14 cellular contexts compared by ENCODE assay signal in the genomic region with DNA sequence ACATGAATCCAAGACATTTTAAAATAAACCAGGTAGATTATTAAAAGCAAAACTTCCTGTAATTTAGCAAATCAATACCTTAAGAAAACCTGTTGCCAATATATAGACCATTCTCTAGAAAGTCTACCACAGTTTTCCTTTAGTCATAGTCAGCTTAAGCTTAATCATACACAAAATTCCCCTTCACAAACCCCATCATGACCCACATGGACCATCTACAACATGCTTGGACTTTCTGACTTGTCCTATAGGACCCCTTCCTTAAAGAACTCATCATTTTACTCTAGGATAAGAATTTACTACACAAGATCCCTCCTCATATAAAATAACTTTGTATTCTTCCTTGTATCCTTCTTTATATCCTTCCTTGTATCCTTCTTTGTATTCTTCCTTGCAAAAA. TPM values are rescaled to one million over a fixed set of nuclear protein-coding genes. Genes with fewer than 3 reads are reported as not detected.
DNase-seq lines count a peak whose midpoint lies in the region; ATAC-seq and TF ChIP-seq lines count a peak whose summit lies in the region.
"Had no signal": no experiment of that assay in that cellular context is flagged by ENCODE, and none has a peak within 500 bp of the region (broad histone marks: within the 10 kb centered on the region; RNA-seq: fewer than 3 reads in every experiment).

No MANE protein-coding gene starts in this region.

- DNase-seq in endothelial cell (ENCODE audit: low spot score) (no peak), NCI-H2227 treated with DMSO at 0.1 percent for 48 hours (lab: John Stamatoyannopoulos, UW) (no peak), PC-3 (no peak)
- DNase-seq: AML-193; Caco-2; CD4-positive, alpha-beta T cell; GM23248; HFFc6; KG1 had no signal

- no peaks in the 10 kb centered on the region for H3K9me2 ChIP-seq in PC-3 (replicated peaks; ENCODE audit: low read length)

- ATAC-seq in PC-3: no peak

- peaks cover 3% of the 10 kb centered on the region for H3K36me3 Mint-ChIP-seq in endothelial cell (ENCODE audit: low read depth, unreplicated experiment)

- H3K9ac ChIP-seq in PC-3 (ENCODE audit: low read length): no peak overlapping the region
- H3K9ac ChIP-seq: GM23248 had no signal

- H3K27ac ChIP-seq in HEK293 (ENCODE audit: extremely low read depth, low read depth, low read length): no peak overlapping the region
- H3K27ac ChIP-seq in PC-3 (ENCODE audit: low read length): no peak overlapping the region
- H3K27ac ChIP-seq: C4-2B, GM23248 had no signal

- H3K27ac Mint-ChIP-seq in endothelial cell (ENCODE audit: unreplicated experiment): no peak overlapping the region
- H3K27ac Mint-ChIP-seq: CD4-positive, alpha-beta T cell; HFFc6; IgD-negative memory B cell had no signal

- H4K20me1 ChIP-seq in PC-3 (ENCODE audit: low read length): no peaks in the 10 kb centered on the region

- no peak overlapping the region for H3K4me3 ChIP-seq in HEK293 (ENCODE audit: low read depth, low read length)
- no peak overlapping the region for H3K4me3 ChIP-seq in PC-3 (ENCODE audit: low read length)
- H3K4me3 ChIP-seq: GM23248, HAP-1 had no signal

- H3K4me1 ChIP-seq in HEK293 (ENCODE audit: control insufficient read depth, insufficient read depth, low read length) (no peaks in the 10 kb centered on the region), PC-3 (ENCODE audit: insufficient read depth, low read length) (no peaks in the 10 kb centered on the region)
- H3K4me1 ChIP-seq: Caco-2, HAP-1 had no signal

- H3K27me3 ChIP-seq in PC-3 (ENCODE audit: low read length): peaks cover 3% of the 10 kb centered on the region; the same call in 1 of the 2 replicates

- no peaks in the 10 kb centered on the region for H3K79me2 ChIP-seq in PC-3 (ENCODE audit: low read length)

- H3K4me2 ChIP-seq in PC-3 (ENCODE audit: low read length): no peak overlapping the region

- no peaks in the 10 kb centered on the region for H3K9me3 ChIP-seq in HEK293 (ENCODE audit: control insufficient read depth, insufficient read depth, low read depth, low read length)
- H3K9me3 ChIP-seq in PC-3 (ENCODE audit: low read length): peaks cover 20% of the 10 kb centered on the region

- no peak overlapping the region for H2AFZ ChIP-seq in PC-3 (ENCODE audit: low read length)
- H2AFZ ChIP-seq: GM23248 had no signal

- H3F3A ChIP-seq in PC-3 (ENCODE audit: low read length, unreplicated experiment): no peaks in the 10 kb centered on the region

- intact Hi-C loops in PC-3 (cut with micrococcal nuclease): no loop called here

- peak overlapping the region; percentile 34 for H3K4me3 Mint-ChIP-seq in endothelial cell (ENCODE audit: unreplicated experiment)
- H3K4me3 Mint-ChIP-seq: CD4-positive, alpha-beta T cell; HFFc6; IgD-negative memory B cell had no signal

- TF ChIP-seq CTCF in HEK293 (tag by site-specific recombination; IDR thresholded peaks at IDR 0.05): no peak
- TF ChIP-seq CTCF in endothelial cell (IDR thresholded peaks at IDR 0.05; ENCODE audit: unreplicated experiment): no peak
- TF ChIP-seq CTCF in PC-3 (conservative IDR thresholded peaks at IDR 0.05; ENCODE audit: low read depth, low read length): no peak

- H3K36me3 ChIP-seq in HEK293 (ENCODE audit: control insufficient read depth in 2 of 2, insufficient read depth in 1 of 2, low read length in 2 of 2): no peaks in the 10 kb centered on the region
- no peaks in the 10 kb centered on the region for H3K36me3 ChIP-seq in PC-3 (ENCODE audit: low read depth, low read length)
- H3K36me3 ChIP-seq: HAP-1 had no signal

- no peaks in the 10 kb centered on the region for H3K9me3 Mint-ChIP-seq in endothelial cell (ENCODE audit: unreplicated experiment)
- H3K9me3 Mint-ChIP-seq: CD4-positive, alpha-beta T cell had no signal

- no peaks in the 10 kb centered on the region for H3K4me1 Mint-ChIP-seq in endothelial cell (ENCODE audit: unreplicated experiment)
- H3K4me1 Mint-ChIP-seq: IgD-negative memory B cell had no signal

- no TSS peak for BruUV-seq in PC-3 (replicated peaks; lab: Mats Ljungman, UMichigan)

- CTCF ChIA-PET in HEK293 (lab: Yijun Ruan, JAX) (interaction anchor here (0.5 to 1.8 kb wide), 3 partner anchors 31 to 81 kb away, joined by 3 to 8 read pairs (median 3); no protein-coding TSS in a partner anchor), PC-3 (lab: Charles Lee) (no interaction called here)

- H3K27me3 Mint-ChIP-seq in endothelial cell (ENCODE audit: unreplicated experiment): peaks cover 2% of the 10 kb centered on the region

- POLR2A ChIA-PET in HEK293 (lab: Yijun Ruan, JAX): no interaction called here
- POLR2A ChIA-PET in PC-3 (lab: Charles Lee; ENCODE audit: unreplicated experiment): no interaction called here

TF ChIP-seq in HEK293, 187 proteins besides CTCF, POLR2A, EP300 and RAD21:
- TF ChIP-seq ZNF701 (tag by site-specific recombination; IDR thresholded peaks at IDR 0.05) (0 out of 2 replicates have a peak, but pooled peaks have one; percentile 44), ZNF223 (tag by site-specific recombination; IDR thresholded peaks at IDR 0.05) (no peak), HOXA7 (CRISPR knock-in tag; IDR thresholded peaks at IDR 0.05; ENCODE audit: borderline replicate concordance) (no peak), TRIM28 (IDR thresholded peaks at IDR 0.05; ENCODE audit: borderline replicate concordance, low read length) (peak; percentile 95; the same call in 1 of the 2 replicates), ZNF677 (tag by site-specific recombination; IDR thresholded peaks at IDR 0.05) (no peak), SETDB1 (IDR thresholded peaks at IDR 0.05; ENCODE audit: insufficient read length, low read length) (peak; percentile 95), ZNF157 (tag by site-specific recombination; IDR thresholded peaks at IDR 0.05) (no peak)
- TF ChIP-seq, protein P1, sequence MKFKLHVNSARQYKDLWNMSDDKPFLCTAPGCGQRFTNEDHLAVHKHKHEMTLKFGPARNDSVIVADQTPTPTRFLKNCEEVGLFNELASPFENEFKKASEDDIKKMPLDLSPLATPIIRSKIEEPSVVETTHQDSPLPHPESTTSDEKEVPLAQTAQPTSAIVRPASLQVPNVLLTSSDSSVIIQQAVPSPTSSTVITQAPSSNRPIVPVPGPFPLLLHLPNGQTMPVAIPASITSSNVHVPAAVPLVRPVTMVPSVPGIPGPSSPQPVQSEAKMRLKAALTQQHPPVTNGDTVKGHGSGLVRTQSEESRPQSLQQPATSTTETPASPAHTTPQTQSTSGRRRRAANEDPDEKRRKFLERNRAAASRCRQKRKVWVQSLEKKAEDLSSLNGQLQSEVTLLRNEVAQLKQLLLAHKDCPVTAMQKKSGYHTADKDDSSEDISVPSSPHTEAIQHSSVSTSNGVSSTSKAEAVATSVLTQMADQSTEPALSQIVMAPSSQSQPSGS (tag by site-specific recombination; IDR thresholded peaks at IDR 0.05; ENCODE audit: low read depth): no peak

RNA-seq across cellular contexts. Expression of a gene that starts 16.2 kb away (rescaled TPM):
- 38.6 TPM for total RNA-seq in endothelial cell (ENCODE audit: unreplicated experiment)
- 96.2 and 172 TPM in 2 replicates for total RNA-seq in PC-3 (2014; rRNA removed)

RNA-seq across cellular contexts. Expression of a gene that starts 24.8 kb away (rescaled TPM):
- total RNA-seq in endothelial cell (ENCODE audit: unreplicated experiment) (28.2 TPM), PC-3 (2014; rRNA removed) (74.9 and 83.9 TPM in 2 replicates)

RNA-seq across cellular contexts. Expression of a gene that starts 44.0 kb away (rescaled TPM):
- total RNA-seq in endothelial cell (ENCODE audit: unreplicated experiment) (3.4 TPM), PC-3 (2014; rRNA removed) (24.2 and 31.4 TPM in 2 replicates)

RNA-seq across cellular contexts. Expression of a gene that starts 50.1 kb away (rescaled TPM):
- total RNA-seq in endothelial cell (ENCODE audit: unreplicated experiment): not detected
- total RNA-seq in PC-3 (2014; rRNA removed): 17.1 and 18.1 TPM in 2 replicates
- total RNA-seq: GM23248, H4, HFFc6 had no signal
